34 cellular contexts compared by ENCODE assay signal in genomic region chr6:64103480-64103879, GRCh38.
DNase-seq lines count a peak whose midpoint lies in the region; ATAC-seq and TF ChIP-seq lines count a peak whose summit lies in the region.
"Had no signal": no experiment of that assay in that cellular context is flagged by ENCODE, and none has a peak within 500 bp of the region (broad histone marks: within the 10 kb centered on the region; RNA-seq: fewer than 3 reads in every experiment).

No MANE protein-coding gene starts in this region.

- H4K8ac ChIP-seq in IMR-90 (ENCODE audit: low read depth in 2 of 2, low read length in 2 of 2) = peak overlapping the region in 1 of 2 experiments; percentile 12; a peak in 1 of 4 replicates

- no peak overlapping the region for H3K56ac ChIP-seq in IMR-90 (ENCODE audit: extremely low read depth, insufficient read depth, low read length)

- BruUV-seq in IMR-90 (replicated peaks; lab: Mats Ljungman, UMichigan) = no TSS peak

- no peak for TF ChIP-seq POLR2A in IMR-90 (IDR thresholded peaks at IDR 0.05; ENCODE audit: low read depth, low read length)

- H3K18ac ChIP-seq in IMR-90 (ENCODE audit: low read depth, low read length) = peak overlapping the region; percentile 52; the same call in 1 of the 2 replicates

- H2AFZ ChIP-seq in IMR-90 (replicated peaks; ENCODE audit: low read length, poor library complexity) = no peak overlapping the region

- ATAC-seq in IMR-90 (ENCODE audit: low read depth) (peak; percentile 56; the same call in 1 of the 2 replicates), omental fat pad (ENCODE audit: low FRiP score) (peak; percentile 75), HG02973 (IDR thresholded peaks at IDR 0.05; ENCODE audit: unreplicated experiment) (no peak)
- ATAC-seq in naive thymus-derived CD4-positive, alpha-beta T cell = no peak
- ATAC-seq: A549; CD8-positive, alpha-beta T cell had no signal

- H3K9ac ChIP-seq in IMR-90 (ENCODE audit: low read depth, low read length) = no peak overlapping the region
- H3K9ac ChIP-seq: BLaER1; BLaER1 treated with 17β-estradiol and CSF1 and Interleukin-3, amounts not matched to agents 10 nM and 100 nM had no signal

- peak overlapping the region; percentile 62 for H2BK5ac ChIP-seq in IMR-90 (ENCODE audit: low read depth, low read length, poor library complexity, severe bottlenecking)

- no peak for TF ChIP-seq CTCF in IMR-90 (conservative IDR thresholded peaks at IDR 0.05; ENCODE audit: low read depth, low read length)
- TF ChIP-seq CTCF in omental fat pad (IDR thresholded peaks at IDR 0.05) = no peak

- H4K5ac ChIP-seq in IMR-90 (ENCODE audit: low read depth, low read length) = no peak overlapping the region; the same call in 1 of the 2 replicates

- dilution Hi-C loops in IMR-90 (cut with HindIII; ENCODE audit: low sequenced_read_pairs, unreplicated experiment) = no loop called here

- WGBS in IMR-90 (ENCODE audit: extremely low coverage in 2 of 2, insufficient read length in 1 of 2), 2 experiments = 71% methylated on average over 1 of the region's 1 CpG; no CpG with 5 or more reads in 1 of the 2 experiments

- H4K20me1 ChIP-seq in IMR-90 (ENCODE audit: insufficient read depth, low read length) = no peaks in the 10 kb centered on the region
- H4K20me1 ChIP-seq: BLaER1; BLaER1 treated with 17β-estradiol and CSF1 and Interleukin-3, amounts not matched to agents 10 nM and 100 nM had no signal

- 0 out of 2 replicates have a peak overlapping the region, but pooled peaks have one; percentile 20 for H2BK20ac ChIP-seq in IMR-90 (ENCODE audit: low read depth, low read length)

- H2BK120ac ChIP-seq in IMR-90 (ENCODE audit: low read depth, low read length) = peak overlapping the region; percentile 37; the same call in 1 of the 2 replicates

- H3K27me3 Mint-ChIP-seq in naive thymus-derived CD4-positive, alpha-beta T cell = no peaks in the 10 kb centered on the region
- H3K27me3 Mint-ChIP-seq: B cell; CD4-positive, alpha-beta memory T cell; CD4-positive, alpha-beta T cell; CD4-positive, CD25-positive, alpha-beta regulatory T cell; CD8-positive, alpha-beta memory T cell had no signal

- no peaks in the 10 kb centered on the region for H3K36me3 Mint-ChIP-seq in naive thymus-derived CD4-positive, alpha-beta T cell
- H3K36me3 Mint-ChIP-seq: CD14-positive monocyte; CD4-positive, alpha-beta memory T cell; CD4-positive, CD25-positive, alpha-beta regulatory T cell; CD8-positive, alpha-beta memory T cell; CD8-positive, alpha-beta T cell had no signal

- H3K27me3 ChIP-seq in IMR-90 (ENCODE audit: control insufficient read depth, insufficient read depth, low read length) = no peaks in the 10 kb centered on the region
- no peaks in the 10 kb centered on the region for H3K27me3 ChIP-seq in naive thymus-derived CD4-positive, alpha-beta T cell (ENCODE audit: control insufficient read depth in 2 of 2, insufficient read depth in 2 of 2, low read length in 2 of 2)
- H3K27me3 ChIP-seq: BE2C; BLaER1; BLaER1 treated with 17β-estradiol and CSF1 and Interleukin-3, amounts not matched to agents 10 nM and 100 nM had no signal

- H3K79me1 ChIP-seq in IMR-90 (ENCODE audit: low read depth in 1 of 2, low read length in 2 of 2) = no peaks in the 10 kb centered on the region

- no peak overlapping the region for H3K4me3 Mint-ChIP-seq in naive thymus-derived CD4-positive, alpha-beta T cell
- H3K4me3 Mint-ChIP-seq: B cell; CD14-positive monocyte; CD4-positive, alpha-beta memory T cell; CD4-positive, alpha-beta T cell; CD4-positive, CD25-positive, alpha-beta regulatory T cell; CD8-positive, alpha-beta memory T cell; CD8-positive, alpha-beta T cell had no signal

- H3K9me1 ChIP-seq in IMR-90 (ENCODE audit: insufficient read depth, low read length) = no peaks in the 10 kb centered on the region

- H3K27ac Mint-ChIP-seq in naive thymus-derived CD4-positive, alpha-beta T cell = no peak overlapping the region
- H3K27ac Mint-ChIP-seq: B cell; CD14-positive monocyte; CD4-positive, alpha-beta memory T cell; CD4-positive, alpha-beta T cell; CD4-positive, CD25-positive, alpha-beta regulatory T cell; CD8-positive, alpha-beta memory T cell; CD8-positive, alpha-beta T cell had no signal

- no peak overlapping the region for H2AK9ac ChIP-seq in IMR-90 (replicated peaks; ENCODE audit: low read depth, low read length, poor library complexity)

- H3K27ac ChIP-seq in IMR-90 (ENCODE audit: insufficient read depth, low read length) = no peak overlapping the region
- no peak overlapping the region for H3K27ac ChIP-seq in naive thymus-derived CD4-positive, alpha-beta T cell (ENCODE audit: low read depth, low read length)
- H3K27ac ChIP-seq: 22Rv1; A549; BLaER1; BLaER1 treated with 17β-estradiol and CSF1 and Interleukin-3, amounts not matched to agents 10 nM and 100 nM; C4-2B had no signal

- H3K4me2 ChIP-seq in IMR-90 (ENCODE audit: low read depth, low read length) = peak overlapping the region; percentile 87; the same call in 1 of the 2 replicates
- H3K4me2 ChIP-seq: A549; BLaER1; BLaER1 treated with 17β-estradiol and CSF1 and Interleukin-3, amounts not matched to agents 10 nM and 100 nM had no signal

- no peak overlapping the region for H2AK5ac ChIP-seq in IMR-90 (ENCODE audit: low read depth, low read length)

- no peak overlapping the region for H4K91ac ChIP-seq in IMR-90 (ENCODE audit: insufficient read depth, low read depth, low read length)

- intact Hi-C loops in IMR-90 (cut with micrococcal nuclease) = no loop called here
- intact Hi-C loops in cardiac septum (cut with DNase I) = no loop called here
- intact Hi-C loops in naive thymus-derived CD4-positive, alpha-beta T cell (cut with micrococcal nuclease) = no loop called here

- in situ Hi-C loops in IMR-90 (cut with MboI; ENCODE audit: low sequenced_read_pairs) = no loop called here

- H3K4me3 ChIP-seq in IMR-90 (ENCODE audit: insufficient read depth, low read depth, low read length) = no peak overlapping the region
- H3K4me3 ChIP-seq in naive thymus-derived CD4-positive, alpha-beta T cell (ENCODE audit: low read length) = no peak overlapping the region
- H3K4me3 ChIP-seq: A549; BLaER1; BLaER1 treated with 17β-estradiol and CSF1 and Interleukin-3, amounts not matched to agents 10 nM and 100 nM had no signal

- POLR2A ChIA-PET in IMR-90 (lab: Charles Lee; ENCODE audit: unreplicated experiment) = no interaction called here
- POLR2A ChIA-PET in naive thymus-derived CD4-positive, alpha-beta T cell (lab: Charles Lee) = no interaction called here

- no peak overlapping the region for H3K4ac ChIP-seq in IMR-90 (ENCODE audit: low read depth, low read length)

- no peaks in the 10 kb centered on the region for H3K9me3 ChIP-seq in IMR-90 (ENCODE audit: control insufficient read depth, insufficient read depth, low read length)
- H3K9me3 ChIP-seq in naive thymus-derived CD4-positive, alpha-beta T cell (ENCODE audit: control insufficient read depth in 2 of 3, low read length in 3 of 3) = no peaks in the 10 kb centered on the region
- H3K9me3 ChIP-seq: A549; BE2C; BLaER1; BLaER1 treated with 17β-estradiol and CSF1 and Interleukin-3, amounts not matched to agents 10 nM and 100 nM; Caco-2 had no signal

- H2BK15ac ChIP-seq in IMR-90 (ENCODE audit: low read depth, low read length) = no peak overlapping the region

- TF ChIP-seq RAD21 in IMR-90 (IDR thresholded peaks at IDR 0.05; ENCODE audit: low read length) = no peak

- H3K36me3 ChIP-seq in IMR-90 (ENCODE audit: control insufficient read depth, insufficient read depth, low read length) = no peaks in the 10 kb centered on the region
- no peaks in the 10 kb centered on the region for H3K36me3 ChIP-seq in naive thymus-derived CD4-positive, alpha-beta T cell (ENCODE audit: control insufficient read depth in 2 of 3, insufficient read depth in 3 of 3, low read length in 3 of 3)
- H3K36me3 ChIP-seq: BE2C; BLaER1; BLaER1 treated with 17β-estradiol and CSF1 and Interleukin-3, amounts not matched to agents 10 nM and 100 nM had no signal

- peaks cover 0 to 17% (median 2%) of the 10 kb centered on the region in 11 donors for H3K9me3 Mint-ChIP-seq in naive thymus-derived CD4-positive, alpha-beta T cell
- H3K9me3 Mint-ChIP-seq: CD8-positive, alpha-beta T cell had no signal

- H3K4me1 Mint-ChIP-seq in naive thymus-derived CD4-positive, alpha-beta T cell = no peaks in the 10 kb centered on the region
- H3K4me1 Mint-ChIP-seq: B cell; CD14-positive monocyte; CD4-positive, alpha-beta memory T cell; CD4-positive, CD25-positive, alpha-beta regulatory T cell; CD8-positive, alpha-beta memory T cell had no signal

- 0 out of 2 replicates have a peak, but pooled peaks cover 2% of the 10 kb centered on the region for H3K4me1 ChIP-seq in IMR-90 (ENCODE audit: control insufficient read depth, insufficient read depth, low read length)
- no peaks in the 10 kb centered on the region for H3K4me1 ChIP-seq in naive thymus-derived CD4-positive, alpha-beta T cell (ENCODE audit: control insufficient read depth in 2 of 2, insufficient read depth in 2 of 2, low read length in 2 of 2)
- H3K4me1 ChIP-seq: A549; BE2C; BLaER1; BLaER1 treated with 17β-estradiol and CSF1 and Interleukin-3, amounts not matched to agents 10 nM and 100 nM; Caco-2 had no signal

- peak overlapping the region; percentile 6; the same call in 1 of the 2 replicates for H3K14ac ChIP-seq in IMR-90 (replicated peaks; ENCODE audit: low read depth, low read length)

- no peak overlapping the region; the same call in 1 of the 2 replicates for H3K23ac ChIP-seq in IMR-90 (ENCODE audit: low read depth, low read length)

- CTCF ChIA-PET in IMR-90 (lab: Yijun Ruan, JAX) = no interaction called here
- CTCF ChIA-PET in naive thymus-derived CD4-positive, alpha-beta T cell (lab: Charles Lee) = no interaction called here

- DNase-seq in IMR-90 (peak; percentile 48), NCI-H226 (peak; percentile 41), amniotic epithelial cell (ENCODE audit: low read depth) (peak; percentile 55), omental fat pad (ENCODE audit: low spot score) (no peak), cardiac septum (ENCODE audit: low spot score) (no peak)
- DNase-seq in activated CD4-positive, alpha-beta T cell treated with anti-CD3 and anti-CD28 coated beads, Interleukin-2, amount 50 U/mL, for 1 hour = no peak
- no peak for DNase-seq in naive thymus-derived CD4-positive, alpha-beta T cell
- DNase-seq: 8988T; ACHN; AML-193; BE2C; C1 segment of cervical spinal cord; Caco-2; Calu3; CD4-positive, alpha-beta memory T cell; CD4-positive, alpha-beta T cell; CD4-positive, CD25-positive, alpha-beta regulatory T cell; CD8-positive, alpha-beta memory T cell; CD8-positive, alpha-beta T cell; COR-L47; DMS 273 treated with DMSO at 0.1 percent for 48 hours; DMS153; DMS79; DMS79 treated with DMSO at 0.1 percent for 48 hours; DND-41; EL had no signal

TF ChIP-seq in IMR-90, 13 proteins besides CTCF, POLR2A, EP300 and RAD21:
- TF ChIP-seq CHD1 (IDR thresholded peaks at IDR 0.05; ENCODE audit: low read depth, low read length) (no peak), NFE2L2 (IDR thresholded peaks at IDR 0.05; ENCODE audit: low read depth, low read length) (no peak), BHLHE40 (IDR thresholded peaks at IDR 0.05; ENCODE audit: low read depth, low read length) (no peak), RCOR1 (IDR thresholded peaks at IDR 0.05; ENCODE audit: insufficient replicate concordance, low read length) (no peak)

Comparison
In these comparisons a context has a peak if more than half of its experiments do, and no peak if none do; other contexts are left out.
1. ATAC-seq: peak in IMR-90 (single experiment) and omental fat pad (single experiment); none in HG02973 (single experiment) and naive thymus-derived CD4-positive, alpha-beta T cell (single experiment).
2. DNase-seq: peak in IMR-90 (single experiment), NCI-H226 (single experiment) and amniotic epithelial cell (single experiment); none in omental fat pad (single experiment), activated CD4-positive, alpha-beta T cell treated with anti-CD3 and anti-CD28 coated beads, Interleukin-2, amount 50 U/mL, for 1 hour (single experiment), cardiac septum (single experiment) and naive thymus-derived CD4-positive, alpha-beta T cell (0 of 9).